Comparison of ENCODE assay signal across 15 cellular contexts in genomic region chr12:5458229-5459050, GRCh38. TPM values are rescaled to one million over a fixed set of nuclear protein-coding genes. Genes with fewer than 3 reads are reported as not detected.
"Had no signal": no experiment of that assay in that cellular context is flagged by ENCODE, and none has a peak within 500 bp of the region (broad histone marks: within the 10 kb centered on the region; RNA-seq: fewer than 3 reads in every experiment).

No MANE protein-coding gene starts in this region.

- H3K27ac ChIP-seq: right lobe of liver, stomach, testis, uterus, WERI-Rb-1 had no signal

- H3K27me3 ChIP-seq: right lobe of liver, testis, uterus had no signal

- H3K9me3 ChIP-seq: right lobe of liver, stomach, testis, uterus had no signal

- H3K36me3 ChIP-seq: right lobe of liver, stomach, uterus, WERI-Rb-1 had no signal

- DNase-seq: activated CD4-positive, alpha-beta memory T cell treated with anti-CD3 and anti-CD28 coated beads, Interleukin-2, amount 10 ng/mL, durations not matched to agents 7 days and 5 days; activated CD4-positive, alpha-beta T cell treated with anti-CD3 and anti-CD28 coated beads for 36 hours; activated naive CD4-positive, alpha-beta T cell treated with anti-CD3 and anti-CD28 coated beads, Interleukin-2, amount 50 U/mL, for 16 hours; activated T-cell treated with anti-CD3 and anti-CD28 coated beads, Interleukin-2, amount 50 U/mL, for 24 hours; cerebellar nuclear complex; effector memory CD4-positive, alpha-beta T cell; islet precursor cell; mesendoderm; occipital lobe; right lobe of liver; stomach; testis; uterus; WERI-Rb-1 had no signal

- H3K4me1 ChIP-seq: right lobe of liver, testis, uterus had no signal

- ATAC-seq: activated CD4-positive, alpha-beta T cell treated with anti-CD3 and anti-CD28 coated beads for 36 hours; natural killer cell treated with Interleukin-12 subunit alpha and Interleukin-12 subunit beta and Interleukin-15 and Interleukin-18, amount 100 ng/mL, for 72 hours; right lobe of liver had no signal

- H3K4me3 ChIP-seq: right lobe of liver, stomach, testis, uterus had no signal

RNA-seq across cellular contexts. Expression of gene NTF3, which starts 26.5 kb away (rescaled TPM):
- total RNA-seq: activated CD4-positive, alpha-beta memory T cell treated with anti-CD3 and anti-CD28 coated beads, Interleukin-2, amount 10 ng/mL, durations not matched to agents 7 days and 5 days; activated CD4-positive, alpha-beta T cell treated with anti-CD3 and anti-CD28 coated beads for 36 hours; natural killer cell treated with Interleukin-12 subunit alpha and Interleukin-12 subunit beta and Interleukin-15 and Interleukin-18, amount 100 ng/mL, for 72 hours had no signal
